In the genomic region with DNA sequence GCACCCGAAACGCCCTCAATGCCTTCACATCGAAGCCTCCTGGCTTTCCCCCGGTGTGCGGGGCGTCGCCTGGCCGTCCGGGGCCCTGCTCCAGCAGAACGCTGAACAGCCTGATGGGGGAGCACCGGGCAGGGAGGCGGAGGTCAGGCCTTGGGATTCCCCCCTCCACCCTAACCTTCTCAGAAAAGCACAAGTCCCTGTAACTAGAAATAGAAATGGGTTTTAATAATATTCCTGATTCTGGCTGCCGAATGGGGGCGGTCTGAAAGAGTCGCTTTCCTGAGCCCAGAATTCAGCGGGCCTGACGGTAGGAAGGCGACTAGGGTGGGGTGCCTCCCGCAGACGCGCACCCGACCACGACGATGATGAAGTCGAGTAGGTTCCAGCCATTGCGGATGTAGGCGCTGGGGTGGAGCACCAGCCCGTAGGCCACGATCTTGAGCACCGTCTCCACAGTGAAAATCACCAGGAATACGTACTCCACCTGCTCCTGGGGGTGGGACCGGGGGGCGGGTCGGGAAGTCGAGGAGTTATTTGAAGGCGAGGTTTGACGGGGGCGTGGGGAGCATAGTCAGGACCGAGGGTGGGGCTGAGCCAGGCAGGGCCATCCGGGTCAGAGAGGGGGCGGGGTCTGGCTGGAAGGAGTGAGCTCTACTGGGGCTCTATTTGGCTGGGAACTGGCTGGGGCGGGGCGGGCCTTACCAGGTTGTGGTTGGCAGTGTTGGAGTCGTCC, we compare ENCODE assay signal across 8 cellular contexts. TPM values are rescaled to one million over a fixed set of nuclear protein-coding genes. Genes with fewer than 3 reads are reported as not detected.
DNase-seq lines count a peak whose midpoint lies in the region; ATAC-seq and TF ChIP-seq lines count a peak whose summit lies in the region.

No MANE protein-coding gene starts in this region.

- no peak overlapping the region for H3K27ac ChIP-seq in HCT116 (ENCODE audit: low read depth, low read length)
- no peak overlapping the region for H3K27ac ChIP-seq in left ventricle myocardium inferior (replicated peaks)

- H3K4me1 ChIP-seq in HCT116 (ENCODE audit: control insufficient read depth in 1 of 2, insufficient read depth in 2 of 2, low read length in 2 of 2) (no peaks in the 10 kb centered on the region), left ventricle myocardium inferior (peaks cover 2% of the 10 kb centered on the region)

- H3K9ac ChIP-seq in HCT116 (ENCODE audit: low read length): no peak overlapping the region

- H4K20me1 ChIP-seq in HCT116 (ENCODE audit: insufficient read depth): no peaks in the 10 kb centered on the region

- TF ChIP-seq POLR2A in HCT116 (IDR thresholded peaks at IDR 0.05; ENCODE audit: borderline replicate concordance, extremely low read depth, insufficient read depth, insufficient read length): no peak

- no peaks in the 10 kb centered on the region for H3K27me3 ChIP-seq in HCT116 (ENCODE audit: insufficient read depth, low read length)
- no peaks in the 10 kb centered on the region for H3K27me3 ChIP-seq in left ventricle myocardium inferior (ENCODE audit: low read depth)

- peak; percentile 28; the same call in 1 of the 2 replicates for ATAC-seq in HCT116

- H3K9me2 ChIP-seq in HCT116 (ENCODE audit: insufficient read depth): no peaks in the 10 kb centered on the region

- peak; percentile 76 for DNase-seq in ELF-1 (ENCODE audit: low read depth, low spot score)
- no peak for DNase-seq in HCT116 (ENCODE audit: low read depth, low spot score)
- DNase-seq in NOMO-1 (lab: John Stamatoyannopoulos, UW; ENCODE audit: unreplicated experiment in 2 of 2): peak; percentile 23 to 31
- peak; percentile 52 for DNase-seq in activated T-helper 2 cell treated with anti-CD3 and anti-CD28 coated beads, Interferon-gamma antibody, Interleukin-2, Interleukin-4, amounts not matched to agents 10 μg/mL and 5 μg/mL and 100 μg/mL, durations not matched to agents 14 hours and 24 hours and 36 hours (ENCODE audit: low spot score)
- DNase-seq in left ventricle myocardium inferior: peak; percentile 64
- DNase-seq in skeletal muscle cell (ENCODE audit: low read depth): no peak
- DNase-seq in pons (ENCODE audit: low spot score): no peak
- DNase-seq in amniotic stem cell (lab: John Stamatoyannopoulos, UW): no peak

- H3K27ac Mint-ChIP-seq in activated T-helper 2 cell treated with anti-CD3 and anti-CD28 coated beads, Interferon-gamma antibody, Interleukin-2, Interleukin-4, amounts not matched to agents 10 μg/mL and 5 μg/mL and 100 μg/mL, durations not matched to agents 14 hours and 24 hours and 36 hours: peak overlapping the region; percentile 86

- no peak for TF ChIP-seq RAD21 in HCT116 (IDR thresholded peaks at IDR 0.05; ENCODE audit: low read depth)

- BruUV-seq in HCT116 (replicated peaks; lab: Mats Ljungman, UMichigan): no TSS peak

- peaks cover 16% of the 10 kb centered on the region for H3K4me1 Mint-ChIP-seq in activated T-helper 2 cell treated with anti-CD3 and anti-CD28 coated beads, Interferon-gamma antibody, Interleukin-2, Interleukin-4, amounts not matched to agents 10 μg/mL and 5 μg/mL and 100 μg/mL, durations not matched to agents 14 hours and 24 hours and 36 hours (ENCODE audit: low read depth)

- POLR2A ChIA-PET in HCT116 (lab: Charles Lee): no interaction called here

- no peaks in the 10 kb centered on the region for H3K9me3 ChIP-seq in HCT116 (ENCODE audit: control insufficient read depth in 1 of 2, insufficient read depth in 1 of 2, low read depth in 1 of 2, low read length in 2 of 2)
- no peaks in the 10 kb centered on the region for H3K9me3 ChIP-seq in left ventricle myocardium inferior (replicated peaks)

- H3K4me2 ChIP-seq in HCT116 (ENCODE audit: low read length): no peak overlapping the region

- no peaks in the 10 kb centered on the region for H3K36me3 Mint-ChIP-seq in activated T-helper 2 cell treated with anti-CD3 and anti-CD28 coated beads, Interferon-gamma antibody, Interleukin-2, Interleukin-4, amounts not matched to agents 10 μg/mL and 5 μg/mL and 100 μg/mL, durations not matched to agents 14 hours and 24 hours and 36 hours (ENCODE audit: low read depth)

- H3K4me3 ChIP-seq in HCT116 (replicated peaks in 1 of 2; ENCODE audit: low read depth in 1 of 2, low read length in 2 of 2) (no peak overlapping the region), left ventricle myocardium inferior (peak overlapping the region; percentile 57), skeletal muscle cell (ENCODE audit: low read depth, low read length) (peak overlapping the region; percentile 11)

- H3K9me3 Mint-ChIP-seq in activated T-helper 2 cell treated with anti-CD3 and anti-CD28 coated beads, Interferon-gamma antibody, Interleukin-2, Interleukin-4, amounts not matched to agents 10 μg/mL and 5 μg/mL and 100 μg/mL, durations not matched to agents 14 hours and 24 hours and 36 hours: no peaks in the 10 kb centered on the region

- no peaks in the 10 kb centered on the region for H3K27me3 Mint-ChIP-seq in activated T-helper 2 cell treated with anti-CD3 and anti-CD28 coated beads, Interferon-gamma antibody, Interleukin-2, Interleukin-4, amounts not matched to agents 10 μg/mL and 5 μg/mL and 100 μg/mL, durations not matched to agents 14 hours and 24 hours and 36 hours (ENCODE audit: low read depth)

- H2AFZ ChIP-seq in HCT116 (ENCODE audit: low read depth, low read length, poor library complexity, severe bottlenecking): no peak overlapping the region

- RAD21 ChIA-PET in HCT116 (lab: Charles Lee; ENCODE audit: low non-redundant PET in 1 of 2, low total read pairs in 2 of 2, uncharacterized antibody in 2 of 2, unreplicated experiment in 2 of 2): no interaction called here

- TF ChIP-seq CTCF in HCT116 (IDR thresholded peaks at IDR 0.05 in 2 of 3, conservative IDR thresholded peaks at IDR 0.05 in 1 of 3; ENCODE audit: borderline replicate concordance in 1 of 3, insufficient read depth in 1 of 3, low read depth in 2 of 3, low read length in 2 of 3): no peak
- TF ChIP-seq CTCF in left ventricle myocardium inferior (IDR thresholded peaks at IDR 0.05; ENCODE audit: borderline replicate concordance): no peak

- intact Hi-C loops in HCT116 (cut with micrococcal nuclease) (no loop called here), left ventricle myocardium inferior (cut with micrococcal nuclease) (no loop called here)
- intact Hi-C loops in activated T-helper 2 cell treated with anti-CD3 and anti-CD28 coated beads, Interferon-gamma antibody, Interleukin-2, Interleukin-4, amounts not matched to agents 10 μg/mL and 5 μg/mL and 100 μg/mL, durations not matched to agents 14 hours and 24 hours and 36 hours (cut with micrococcal nuclease): no loop called here

- H3K4me3 Mint-ChIP-seq in activated T-helper 2 cell treated with anti-CD3 and anti-CD28 coated beads, Interferon-gamma antibody, Interleukin-2, Interleukin-4, amounts not matched to agents 10 μg/mL and 5 μg/mL and 100 μg/mL, durations not matched to agents 14 hours and 24 hours and 36 hours (ENCODE audit: low read depth): peak overlapping the region; percentile 68

- H3K79me2 ChIP-seq in HCT116 (ENCODE audit: insufficient read depth, low read length): no peaks in the 10 kb centered on the region

- H3K36me3 ChIP-seq in HCT116 (ENCODE audit: control insufficient read depth in 1 of 2, insufficient read depth in 2 of 2, low read length in 2 of 2) (no peaks in the 10 kb centered on the region), left ventricle myocardium inferior (no peaks in the 10 kb centered on the region)

- CTCF ChIA-PET in HCT116 (lab: Charles Lee): no interaction called here

RNA-seq across cellular contexts. Expression of a gene that starts 2.5 kb away (rescaled TPM):
- not detected for total RNA-seq in HCT116 (2021; ENCODE audit: unreplicated experiment)
- polyA plus RNA-seq in HCT116 (2012): not detected in 2 replicates
- 0.23 and 0.32 TPM in 2 replicates for total RNA-seq in activated T-helper 2 cell treated with anti-CD3 and anti-CD28 coated beads, Interferon-gamma antibody, Interleukin-2, Interleukin-4, amounts not matched to agents 10 μg/mL and 5 μg/mL and 100 μg/mL, durations not matched to agents 14 hours and 24 hours and 36 hours
- total RNA-seq in left ventricle myocardium inferior: 0.08 TPM

RNA-seq across cellular contexts. Expression of a gene that starts 4.6 kb away (rescaled TPM):
- 10.4 TPM for total RNA-seq in HCT116 (2021; ENCODE audit: unreplicated experiment)
- 13.3 and 13.4 TPM in 2 replicates for polyA plus RNA-seq in HCT116 (2012)
- 30.2 and 32.0 TPM in 2 replicates for total RNA-seq in activated T-helper 2 cell treated with anti-CD3 and anti-CD28 coated beads, Interferon-gamma antibody, Interleukin-2, Interleukin-4, amounts not matched to agents 10 μg/mL and 5 μg/mL and 100 μg/mL, durations not matched to agents 14 hours and 24 hours and 36 hours
- 10.6 TPM for total RNA-seq in left ventricle myocardium inferior

RNA-seq across cellular contexts. Expression of a gene that starts 30.7 kb away (rescaled TPM):
- 1.2 TPM for total RNA-seq in HCT116 (2021; ENCODE audit: unreplicated experiment)
- 0.99 and 1.1 TPM in 2 replicates for polyA plus RNA-seq in HCT116 (2012)
- 3.8 and 4.3 TPM in 2 replicates for total RNA-seq in activated T-helper 2 cell treated with anti-CD3 and anti-CD28 coated beads, Interferon-gamma antibody, Interleukin-2, Interleukin-4, amounts not matched to agents 10 μg/mL and 5 μg/mL and 100 μg/mL, durations not matched to agents 14 hours and 24 hours and 36 hours
- 1.6 TPM for total RNA-seq in left ventricle myocardium inferior

RNA-seq across cellular contexts. Expression of a gene that starts 33.8 kb away (rescaled TPM):
- 0.15 TPM for total RNA-seq in HCT116 (2021; ENCODE audit: unreplicated experiment)
- 0.19 and 0.21 TPM in 2 replicates for polyA plus RNA-seq in HCT116 (2012)
- 28.9 and 29.4 TPM in 2 replicates for total RNA-seq in activated T-helper 2 cell treated with anti-CD3 and anti-CD28 coated beads, Interferon-gamma antibody, Interleukin-2, Interleukin-4, amounts not matched to agents 10 μg/mL and 5 μg/mL and 100 μg/mL, durations not matched to agents 14 hours and 24 hours and 36 hours
- total RNA-seq in left ventricle myocardium inferior: not detected

RNA-seq across cellular contexts. Expression of a gene that starts 38.9 kb away (rescaled TPM):
- 1.6 TPM for total RNA-seq in HCT116 (2021; ENCODE audit: unreplicated experiment)
- polyA plus RNA-seq in HCT116 (2012): 0.46 and 0.66 TPM in 2 replicates
- 7.9 and 10.1 TPM in 2 replicates for total RNA-seq in activated T-helper 2 cell treated with anti-CD3 and anti-CD28 coated beads, Interferon-gamma antibody, Interleukin-2, Interleukin-4, amounts not matched to agents 10 μg/mL and 5 μg/mL and 100 μg/mL, durations not matched to agents 14 hours and 24 hours and 36 hours
- total RNA-seq in left ventricle myocardium inferior: 25.3 TPM

Comparison
In these comparisons a context has a peak if more than half of its experiments do, and no peak if none do; other contexts are left out.
1. DNase-seq: peak in ELF-1 (single experiment), NOMO-1 (2 of 2), activated T-helper 2 cell treated with anti-CD3 and anti-CD28 coated beads, Interferon-gamma antibody, Interleukin-2, Interleukin-4, amounts not matched to agents 10 μg/mL and 5 μg/mL and 100 μg/mL, durations not matched to agents 14 hours and 24 hours and 36 hours (single experiment) and left ventricle myocardium inferior (single experiment); none in HCT116 (single experiment), skeletal muscle cell (single experiment), pons (single experiment) and amniotic stem cell (single experiment).
2. H3K4me3 ChIP-seq: peak in left ventricle myocardium inferior (single experiment) and skeletal muscle cell (single experiment); none in HCT116 (0 of 2).